ENCODE assay signal across 3 cellular contexts in genomic region chr2:5673861-5674240, GRCh38.
TF ChIP-seq lines count a peak whose summit lies in the region.

No MANE protein-coding gene starts in this region.

TF ChIP-seq in IMR-90, 13 proteins besides CTCF, POLR2A, EP300 and RAD21:
- TF ChIP-seq CHD1 (IDR thresholded peaks at IDR 0.05; ENCODE audit: low read depth, low read length), result no peak
- no peak for TF ChIP-seq FOS (IDR thresholded peaks at IDR 0.05; ENCODE audit: low read depth, low read length)
- no peak for TF ChIP-seq BHLHE40 (IDR thresholded peaks at IDR 0.05; ENCODE audit: low read depth, low read length)
- TF ChIP-seq MAFK (IDR thresholded peaks at IDR 0.05; ENCODE audit: low read depth, low read length), result no peak
- TF ChIP-seq RFX5 (IDR thresholded peaks at IDR 0.05; ENCODE audit: low read depth, low read length), result no peak
- TF ChIP-seq CEBPB (IDR thresholded peaks at IDR 0.05; ENCODE audit: low read depth, low read length), result no peak
- no peak for TF ChIP-seq USF2 (IDR thresholded peaks at IDR 0.05; ENCODE audit: low read depth, low read length)

TF ChIP-seq in H1, 55 proteins besides CTCF, POLR2A, EP300 and RAD21:
- 0 out of 2 replicates have a peak, but pooled peaks have one; percentile 51 for TF ChIP-seq SUZ12 (IDR thresholded peaks at IDR 0.05; ENCODE audit: low read length)
- peak; percentile 59; the same call in 1 of the 2 replicates for TF ChIP-seq JUND (IDR thresholded peaks at IDR 0.05; ENCODE audit: low read length)
- no peak for TF ChIP-seq CHD2 (IDR thresholded peaks at IDR 0.05; ENCODE audit: low read length)

TF ChIP-seq in neural cell, 6 proteins besides CTCF, POLR2A, EP300 and RAD21:
- TF ChIP-seq EZH2 (IDR thresholded peaks at IDR 0.05; ENCODE audit: borderline replicate concordance, insufficient read depth, low read length, poor library complexity, severe bottlenecking) (no peak), REST (IDR thresholded peaks at IDR 0.05; ENCODE audit: borderline replicate concordance) (no peak), TAF1 (IDR thresholded peaks at IDR 0.05; ENCODE audit: low read depth) (no peak), MXI1 (conservative IDR thresholded peaks at IDR 0.05; ENCODE audit: poor library complexity, severe bottlenecking) (no peak), SMC3 (conservative IDR thresholded peaks at IDR 0.05; ENCODE audit: poor library complexity) (no peak), POLR2AphosphoS5 (IDR thresholded peaks at IDR 0.05) (no peak)
TF ChIP-seq in neural cell: peak in this region for 0.
